Comparison of ENCODE assay signal across 10 cellular contexts in genomic region chr18:24964213-24964612, GRCh38.
DNase-seq lines count a peak whose midpoint lies in the region; ATAC-seq, FAIRE-seq and TF ChIP-seq lines count a peak whose summit lies in the region.
"Had no signal": no experiment of that assay in that cellular context is flagged by ENCODE, and none has a peak within 500 bp of the region (broad histone marks: within the 10 kb centered on the region; RNA-seq: fewer than 3 reads in every experiment).

No MANE protein-coding gene starts in this region.

- no TSS peak for BruUV-seq in GM12878 (replicated peaks; lab: Mats Ljungman, UMichigan)

- DNase-seq in ELF-1 (ENCODE audit: low read depth, low spot score) (peak; percentile 35), GM12878 (ENCODE audit: low read depth, low spot score) (no peak), T-helper 1 cell (no peak), hippocampal formation (lab: John Stamatoyannopoulos, UW) (no peak)
- no peak for DNase-seq in activated naive CD4-positive, alpha-beta T cell treated with anti-CD3 and anti-CD28 coated beads, Interleukin-2, amount 50 U/mL, for 16 hours
- DNase-seq: NCI-H2081 had no signal

- H2AFZ ChIP-seq in GM12878 (ENCODE audit: control insufficient read depth, low read depth, low read length) = no peak overlapping the region

- no peaks in the 10 kb centered on the region for H4K20me1 ChIP-seq in GM12878 (ENCODE audit: control insufficient read depth, insufficient read depth)

- H3K4me1 ChIP-seq in GM12878 (ENCODE audit: control insufficient read depth, insufficient read depth, low read length) = no peaks in the 10 kb centered on the region
- H3K4me1 ChIP-seq: gastroesophageal sphincter had no signal

- no peaks in the 10 kb centered on the region for H3K27me3 ChIP-seq in GM12878 (replicated peaks in 1 of 2; ENCODE audit: control insufficient read depth in 2 of 2, insufficient read depth in 2 of 2, low read length in 1 of 2)

- SMC1A ChIA-PET in GM12878 (lab: Charles Lee; ENCODE audit: uncharacterized antibody, unreplicated experiment) = no interaction called here

- WGBS in GM12878 (ENCODE audit: insufficient coverage, insufficient replicate concordance, low lambda C conversion rate, missing lambda C conversion rate) = 45% methylated on average over 4 of the region's 4 CpGs

- intact Hi-C loops in GM12878 (cut with micrococcal nuclease; ENCODE audit: unreplicated experiment) = no loop called here

- no peak overlapping the region for H3K4me3 ChIP-seq in GM12878
- H3K4me3 ChIP-seq: gastroesophageal sphincter had no signal

- FAIRE-seq in GM12878 (lab: Jason Lieb, UNC) = no peak

- H3K36me3 ChIP-seq in GM12878 (ENCODE audit: control insufficient read depth in 2 of 2, insufficient read depth in 2 of 2, low read length in 1 of 2) = no peaks in the 10 kb centered on the region
- H3K36me3 ChIP-seq: gastroesophageal sphincter had no signal

- in situ Hi-C loops in GM12878 (cut with MboI) = no loop called here

- no peak overlapping the region for H3K9ac ChIP-seq in GM12878 (ENCODE audit: control insufficient read depth, insufficient read depth, low read length)

- no peak; a peak in 1 of 6 replicates for TF ChIP-seq CTCF in GM12878 (IDR thresholded peaks at IDR 0.05 in 2 of 3, conservative IDR thresholded peaks at IDR 0.05 in 1 of 3; ENCODE audit: control insufficient read depth in 2 of 3, extremely low read depth in 1 of 3, insufficient read depth in 1 of 3, low read depth in 3 of 3, low read length in 3 of 3)

- RAD21 ChIA-PET in GM12878 (lab: Charles Lee; ENCODE audit: unreplicated experiment) = no interaction called here

- ATAC-seq in GM21515 (IDR thresholded peaks at IDR 0.05; ENCODE audit: unreplicated experiment) (peak; percentile 89), HG03565 (IDR thresholded peaks at IDR 0.05; ENCODE audit: unreplicated experiment) (peak; percentile 82), GM12878 (peak; percentile 91), SK-N-SH treated with all-trans-retinoic acid at 6 μM for 48 hours (no peak)
- ATAC-seq: gastroesophageal sphincter had no signal

- TF ChIP-seq EP300 in GM12878 (IDR thresholded peaks at IDR 0.05; ENCODE audit: borderline replicate concordance in 1 of 2, control insufficient read depth in 1 of 2, low read depth in 2 of 2, low read length in 2 of 2) = no peak

- no peak for TF ChIP-seq RAD21 in GM12878 (IDR thresholded peaks at IDR 0.05; ENCODE audit: insufficient read depth, low read depth, low read length)

- POLR2A ChIA-PET in GM12878 (lab: Charles Lee) = no interaction called here

- TF ChIP-seq POLR2A in GM12878 (IDR thresholded peaks at IDR 0.05; ENCODE audit: low read depth, low read length) = no peak

- no peaks in the 10 kb centered on the region for H3K79me2 ChIP-seq in GM12878 (ENCODE audit: control insufficient read depth, insufficient read depth, low read length)

- H3K4me2 ChIP-seq in GM12878 (ENCODE audit: control insufficient read depth, insufficient read depth) = no peak overlapping the region

- no peaks in the 10 kb centered on the region for H3K9me3 ChIP-seq in GM12878 (replicated peaks; ENCODE audit: control insufficient read depth, insufficient read depth, low read length)

- H3K27ac ChIP-seq in GM12878 (ENCODE audit: control insufficient read depth, insufficient read depth) = no peak overlapping the region
- H3K27ac ChIP-seq: gastroesophageal sphincter had no signal

- CTCF ChIA-PET in GM12878 (lab: Yijun Ruan, JAX) = no interaction called here

TF ChIP-seq in GM12878, 131 proteins besides CTCF, POLR2A, EP300 and RAD21:
- TF ChIP-seq PBX3 (IDR thresholded peaks at IDR 0.05; ENCODE audit: insufficient replicate concordance, low read depth, low read length) (peak; percentile 78), BCL11A (IDR thresholded peaks at IDR 0.05; ENCODE audit: low read depth, low read length) (no peak), PKNOX1 (IDR thresholded peaks at IDR 0.05) (peak; percentile 85)

TF ChIP-seq in SK-N-SH treated with all-trans-retinoic acid at 6 μM for 48 hours, 23 proteins besides CTCF, POLR2A, EP300 and RAD21:
- TF ChIP-seq TSHZ2 (CRISPR knock-in tag; IDR thresholded peaks at IDR 0.05) (no peak), CSDC2 (CRISPR knock-in tag; IDR thresholded peaks at IDR 0.05) (no peak), BACH2 (CRISPR knock-in tag; IDR thresholded peaks at IDR 0.05; ENCODE audit: borderline replicate concordance) (no peak), PATZ1 (CRISPR knock-in tag; IDR thresholded peaks at IDR 0.05; ENCODE audit: borderline replicate concordance) (no peak), RARB (CRISPR knock-in tag; IDR thresholded peaks at IDR 0.05) (no peak), CREB5 (CRISPR knock-in tag; IDR thresholded peaks at IDR 0.05; ENCODE audit: low read depth) (no peak)
